Comparison of ENCODE assay signal across 14 cellular contexts in the genomic region with DNA sequence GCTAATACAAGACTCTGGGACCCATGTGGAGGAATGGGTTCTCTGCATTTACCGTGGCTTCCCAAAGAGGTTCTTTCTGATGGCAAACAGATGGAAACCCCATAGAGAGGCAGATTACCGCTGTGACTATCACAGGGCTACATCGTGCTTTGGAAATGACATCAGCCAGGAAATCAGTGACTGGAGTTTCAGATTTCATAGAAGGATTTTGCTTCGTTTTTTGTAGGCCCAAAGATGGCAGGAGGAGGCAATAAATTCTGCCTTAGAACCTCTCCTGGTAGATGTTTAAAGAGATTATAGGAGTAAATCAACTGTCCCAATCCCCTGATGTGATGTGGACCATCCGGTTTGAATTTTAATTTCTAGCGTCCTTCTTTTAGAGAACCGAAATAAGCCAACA.
A peak's percentile ranks its signal among the peaks of the same experiment; 100 is the strongest.
DNase-seq lines count a peak whose midpoint lies in the region; ATAC-seq and TF ChIP-seq lines count a peak whose summit lies in the region.
"Had no signal": no experiment of that assay in that cellular context is flagged by ENCODE, and none has a peak within 500 bp of the region (broad histone marks: within the 10 kb centered on the region; RNA-seq: fewer than 3 reads in every experiment).

No MANE protein-coding gene starts in this region.

- H3F3A ChIP-seq in SK-N-SH (replicated peaks; ENCODE audit: insufficient read depth): no peaks in the 10 kb centered on the region

- DNase-seq in SK-N-SH: no peak
- peak; percentile 51 to 76 for DNase-seq in SJCRH30
- DNase-seq in fibroblast of mammary gland (ENCODE audit: low read depth): peak; percentile 43
- DNase-seq in smooth muscle cell of the brain vasculature (ENCODE audit: low read depth, low spot score): peak; percentile 57
- DNase-seq in erythroblast (lab: John Stamatoyannopoulos, UW): no peak
- DNase-seq in ureter (ENCODE audit: low spot score): no peak
- DNase-seq in gastrocnemius medialis: no peak
- DNase-seq: activated CD4-positive, CD25-positive, alpha-beta regulatory T cell; Calu3; mammary epithelial cell; NCI-H1417 treated with DMSO at 0.1 percent for 48 hours; NCI-H774 had no signal

- H3K4me1 ChIP-seq in SK-N-SH (ENCODE audit: control insufficient read depth in 1 of 2, insufficient read depth in 2 of 2, low read depth in 1 of 2, low read length in 1 of 2) (peaks cover 4 to 9% of the 10 kb centered on the region in 2 experiments; a peak in 2 of 4 replicates), SJCRH30 (peaks cover 10% of the 10 kb centered on the region), gastrocnemius medialis (no peaks in the 10 kb centered on the region)

- no peak for ATAC-seq in SK-N-SH treated with all-trans-retinoic acid at 6 μM for 48 hours
- no peak for ATAC-seq in gastrocnemius medialis

- no peak for TF ChIP-seq RAD21 in SK-N-SH (IDR thresholded peaks at IDR 0.05; ENCODE audit: low read length)

- H3K9me3 ChIP-seq in SK-N-SH (no peaks in the 10 kb centered on the region), SJCRH30 (replicated peaks) (no peaks in the 10 kb centered on the region), gastrocnemius medialis (no peaks in the 10 kb centered on the region)
- H3K9me3 ChIP-seq: tibial nerve had no signal

- no peaks in the 10 kb centered on the region for H3K27me3 ChIP-seq in SK-N-SH (ENCODE audit: insufficient read depth)
- no peaks in the 10 kb centered on the region for H3K27me3 ChIP-seq in SJCRH30
- H3K27me3 ChIP-seq in gastrocnemius medialis: no peaks in the 10 kb centered on the region
- H3K27me3 ChIP-seq: tibial nerve had no signal

- no peaks in the 10 kb centered on the region for H3K9me2 ChIP-seq in SK-N-SH

- CTCF ChIA-PET in SK-N-SH (lab: Yijun Ruan, JAX): interaction anchor here (1.0 to 1.5 kb wide), 3 partner anchors 118 to 442 kb away, joined by 3 to 4 read pairs (median 3); no protein-coding TSS in a partner anchor

- no peak overlapping the region for H3K4me3 ChIP-seq in SK-N-SH (ENCODE audit: low read depth in 2 of 2, low read length in 1 of 2)
- 0 out of 2 replicates have a peak overlapping the region, but pooled peaks have one; percentile 6 for H3K4me3 ChIP-seq in SJCRH30
- H3K4me3 ChIP-seq in fibroblast of mammary gland (ENCODE audit: control insufficient read depth, low read depth, low read length): no peak overlapping the region
- no peak overlapping the region for H3K4me3 ChIP-seq in gastrocnemius medialis
- H3K4me3 ChIP-seq: tibial nerve had no signal

- no peak for TF ChIP-seq CTCF in SK-N-SH (IDR thresholded peaks at IDR 0.05)
- no peak for TF ChIP-seq CTCF in fibroblast of mammary gland (conservative IDR thresholded peaks at IDR 0.05; ENCODE audit: control insufficient read depth, insufficient read depth, low read depth, low read length)
- no peak for TF ChIP-seq CTCF in gastrocnemius medialis (IDR thresholded peaks at IDR 0.05 in 4 of 5, conservative IDR thresholded peaks at IDR 0.05 in 1 of 5)

- no peaks in the 10 kb centered on the region for H3K79me2 ChIP-seq in SK-N-SH (ENCODE audit: insufficient read depth)

- WGBS in SK-N-SH (ENCODE audit: low lambda C conversion rate): 72% methylated on average over 7 of the region's 7 CpGs

- POLR2A ChIA-PET in SK-N-SH (lab: Yijun Ruan, JAX): no interaction called here

- H3K36me3 ChIP-seq in SK-N-SH (replicated peaks in 1 of 2; ENCODE audit: control insufficient read depth in 1 of 2, insufficient read depth in 2 of 2, low read length in 1 of 2) (no peaks in the 10 kb centered on the region), SJCRH30 (no peaks in the 10 kb centered on the region), gastrocnemius medialis (no peaks in the 10 kb centered on the region)
- H3K36me3 ChIP-seq: tibial nerve had no signal

- 0 out of 2 replicates have a peak overlapping the region, but pooled peaks have one; percentile 42 for H3K4me2 ChIP-seq in SK-N-SH

- TF ChIP-seq EP300 in SK-N-SH (IDR thresholded peaks at IDR 0.05; ENCODE audit: borderline replicate concordance in 1 of 2, low read depth in 1 of 2, low read length in 1 of 2): no peak

- TF ChIP-seq POLR2A in erythroblast (IDR thresholded peaks at IDR 0.05; ENCODE audit: low read length): no peak
- TF ChIP-seq POLR2A in gastrocnemius medialis (IDR thresholded peaks at IDR 0.05): no peak

- no peak overlapping the region for H3K27ac ChIP-seq in SK-N-SH (ENCODE audit: low read depth in 2 of 2, low read length in 1 of 2)
- peak overlapping the region; percentile 42 for H3K27ac ChIP-seq in SJCRH30
- H3K27ac ChIP-seq in gastrocnemius medialis: no peak overlapping the region

- H4K20me1 ChIP-seq in SK-N-SH (ENCODE audit: insufficient read depth): no peaks in the 10 kb centered on the region

- intact Hi-C loops in gastrocnemius medialis (cut with DNase I; ENCODE audit: low total_unique reads): no loop called here

- no peak overlapping the region for H3K9ac ChIP-seq in SK-N-SH

- H2AFZ ChIP-seq in SK-N-SH (ENCODE audit: low read depth): peak overlapping the region; percentile 65

- in situ Hi-C loops in gastrocnemius medialis (cut with MboI; ENCODE audit: low sequenced_read_pairs in 4 of 4): loop anchor here in 3 of 4 donors (10.0 to 25.0 kb wide), 3 partner anchors 269 to 444 kb away; no protein-coding TSS in a partner anchor

TF ChIP-seq in SK-N-SH, 30 proteins besides CTCF, POLR2A, EP300 and RAD21:
- TF ChIP-seq TAF1 (IDR thresholded peaks at IDR 0.05; ENCODE audit: borderline replicate concordance, low read depth, low read length) (no peak), TEAD4 (IDR thresholded peaks at IDR 0.05; ENCODE audit: borderline replicate concordance, insufficient read depth) (no peak), RCOR1 (IDR thresholded peaks at IDR 0.05; ENCODE audit: low read length) (no peak), NFIC (IDR thresholded peaks at IDR 0.05; ENCODE audit: borderline replicate concordance) (no peak), ELF1 (IDR thresholded peaks at IDR 0.05) (no peak), YY1 (IDR thresholded peaks at IDR 0.05; ENCODE audit: low read depth) (no peak), CHD2 (IDR thresholded peaks at IDR 0.05; ENCODE audit: low read length, partially characterized antibody) (no peak), POLR2AphosphoS5 (IDR thresholded peaks at IDR 0.05; ENCODE audit: low read depth, low read length) (no peak), SIN3A (IDR thresholded peaks at IDR 0.05; ENCODE audit: borderline replicate concordance, low read depth, low read length) (no peak)

TF ChIP-seq in SK-N-SH treated with all-trans-retinoic acid at 6 μM for 48 hours, 23 proteins besides CTCF, POLR2A, EP300 and RAD21:
- TF ChIP-seq POU6F1 (CRISPR knock-in tag; IDR thresholded peaks at IDR 0.05; ENCODE audit: borderline replicate concordance, low read depth) (no peak), SNAI2 (CRISPR knock-in tag; IDR thresholded peaks at IDR 0.05) (no peak), ZFP3 (CRISPR knock-in tag; IDR thresholded peaks at IDR 0.05) (no peak), RARB (CRISPR knock-in tag; IDR thresholded peaks at IDR 0.05) (no peak), OSR1 (CRISPR knock-in tag; IDR thresholded peaks at IDR 0.05) (no peak), ZFP30 (CRISPR knock-in tag; IDR thresholded peaks at IDR 0.05) (no peak), ZNF565 (CRISPR knock-in tag; conservative IDR thresholded peaks at IDR 0.05; ENCODE audit: low read depth) (no peak)

Comparison
In these comparisons a context has a peak if more than half of its experiments do, and no peak if none do; other contexts are left out.
1. DNase-seq: peak in SJCRH30 (2 of 2), fibroblast of mammary gland (single experiment) and smooth muscle cell of the brain vasculature (single experiment); none in SK-N-SH (single experiment), erythroblast (0 of 2), ureter (single experiment) and gastrocnemius medialis (0 of 2).